8 cellular contexts compared by ENCODE assay signal in genomic region chr16:81314603-81315270, GRCh38. TPM values are rescaled to one million over a fixed set of nuclear protein-coding genes. Genes with fewer than 3 reads are reported as not detected.
DNase-seq lines count a peak whose midpoint lies in the region; ATAC-seq lines count a peak whose summit lies in the region.

Gene GAN, plus strand, starts transcription at chr16:81314962. Its CDS starts 152 bp downstream, at chr16:81315114.

- ATAC-seq in GM19351 (IDR thresholded peaks at IDR 0.05; ENCODE audit: unreplicated experiment) (peak; percentile 96), HG03520 (IDR thresholded peaks at IDR 0.05; ENCODE audit: unreplicated experiment) (peak; percentile 92), left colon (peak; percentile 93)

- intact Hi-C loops in left colon (cut with DNase I, micrococcal nuclease), result no loop called here

- DNase-seq in C1 segment of cervical spinal cord (lab: John Stamatoyannopoulos, UW) (peak; percentile 58 to 95 (median 92)), NCI-H526 treated with DMSO at 0.1 percent for 48 hours (lab: John Stamatoyannopoulos, UW) (peak; percentile 75), cortex of kidney (lab: John Stamatoyannopoulos, UW) (peak; percentile 86), left colon (peak; percentile 96 to 97)
- peak; percentile 92 for DNase-seq in activated CD4-positive, alpha-beta T cell treated with anti-CD3 and anti-CD28 coated beads, Interleukin-2, amount 50 U/mL, for 1 hour
- DNase-seq in stimulated activated CD4-positive, alpha-beta T cell treated with anti-CD3 and anti-CD28 coated beads, Interleukin-1b, Interleukin-23, amount 100 ng/mL, for 4 hours (ENCODE audit: low read depth in 2 of 2), result peak; percentile 90 to 91

RNA-seq across cellular contexts. Expression of gene GAN, which starts in this region (rescaled TPM):
- 10 to 100 TPM; 16.7 to 18.3 TPM for total RNA-seq in left colon

Comparison
In these comparisons a context has a peak if more than half of its experiments do, and no peak if none do; other contexts are left out.
1. Peak in every context shown above with its lines: DNase-seq and ATAC-seq.